In genomic region chr11:122159861-122160260, GRCh38 we compare ENCODE assay signal across 17 cellular contexts. TPM values are rescaled to one million over a fixed set of nuclear protein-coding genes. Genes with fewer than 3 reads are reported as not detected.
DNase-seq lines count a peak whose midpoint lies in the region; ATAC-seq and TF ChIP-seq lines count a peak whose summit lies in the region.
"Had no signal": no experiment of that assay in that cellular context is flagged by ENCODE, and none has a peak within 500 bp of the region (broad histone marks: within the 10 kb centered on the region; RNA-seq: fewer than 3 reads in every experiment).

No MANE protein-coding gene starts in this region.

- TF ChIP-seq CTCF in IMR-90 (conservative IDR thresholded peaks at IDR 0.05; ENCODE audit: low read depth, low read length) (no peak), breast epithelium (IDR thresholded peaks at IDR 0.05) (no peak)

- H3K14ac ChIP-seq in IMR-90 (replicated peaks; ENCODE audit: low read depth, low read length): 0 out of 2 replicates have a peak overlapping the region, but pooled peaks have one; percentile 89

- H2BK20ac ChIP-seq in IMR-90 (ENCODE audit: low read depth, low read length): peak overlapping the region; percentile 10; the same call in 1 of the 2 replicates

- H4K91ac ChIP-seq in IMR-90 (ENCODE audit: insufficient read depth, low read depth, low read length): peak overlapping the region; percentile 72

- no peak overlapping the region for H3K27ac Mint-ChIP-seq in activated naive CD8-positive, alpha-beta T cell treated with anti-CD3 and anti-CD28 coated beads for 36 hours
- H3K27ac Mint-ChIP-seq: activated CD4-positive, alpha-beta T cell treated with anti-CD3 and anti-CD28 coated beads for 36 hours; activated naive CD4-positive, alpha-beta T cell treated with anti-CD3 and anti-CD28 coated beads, Interleukin-2, amount 50 U/mL, for 24 hours; T-helper 2 cell treated with Interferon-gamma antibody and Interleukin-4, amounts not matched to agents 5 μg/mL and 100 μg/mL, for 36 hours had no signal

- DNase-seq in IMR-90 (no peak), breast epithelium (ENCODE audit: low spot score in 2 of 2) (no peak), HK-2 (ENCODE audit: unreplicated experiment) (no peak), germinal center (ENCODE audit: low spot score) (no peak)
- DNase-seq in activated naive CD8-positive, alpha-beta T cell treated with anti-CD3 and anti-CD28 coated beads for 36 hours: no peak
- DNase-seq: activated CD4-positive, alpha-beta T cell treated with anti-CD3 and anti-CD28 coated beads for 36 hours; kidney; RPMI8226 had no signal

- peak overlapping the region; percentile 60 for H3K4me2 ChIP-seq in IMR-90 (ENCODE audit: low read depth, low read length)

- TF ChIP-seq POLR2A in IMR-90 (IDR thresholded peaks at IDR 0.05; ENCODE audit: low read depth, low read length): no peak
- no peak for TF ChIP-seq POLR2A in breast epithelium (IDR thresholded peaks at IDR 0.05)

- dilution Hi-C loops in IMR-90 (cut with HindIII; ENCODE audit: low sequenced_read_pairs, unreplicated experiment): no loop called here

- in situ Hi-C loops in IMR-90 (cut with MboI; ENCODE audit: low sequenced_read_pairs): no loop called here

- peaks cover 20% of the 10 kb centered on the region for H3K27me3 Mint-ChIP-seq in activated naive CD8-positive, alpha-beta T cell treated with anti-CD3 and anti-CD28 coated beads for 36 hours
- H3K27me3 Mint-ChIP-seq: type B pancreatic cell had no signal

- ATAC-seq in IMR-90 (ENCODE audit: low read depth) (no peak), HG03135 (IDR thresholded peaks at IDR 0.05; ENCODE audit: unreplicated experiment) (no peak)
- ATAC-seq: activated CD4-positive, alpha-beta T cell treated with anti-CD3 and anti-CD28 coated beads for 36 hours had no signal

- H2AK9ac ChIP-seq in IMR-90 (replicated peaks; ENCODE audit: low read depth, low read length, poor library complexity): peak overlapping the region; percentile 43

- peak overlapping the region; percentile 19 for H3K18ac ChIP-seq in IMR-90 (ENCODE audit: low read depth, low read length)

- H3K9me3 ChIP-seq in IMR-90 (ENCODE audit: control insufficient read depth, insufficient read depth, low read length) (no peaks in the 10 kb centered on the region), breast epithelium (no peaks in the 10 kb centered on the region), muscle layer of colon (ENCODE audit: low read length) (no peaks in the 10 kb centered on the region)
- H3K9me3 ChIP-seq: heart left ventricle had no signal

- H2BK120ac ChIP-seq in IMR-90 (ENCODE audit: low read depth, low read length): peak overlapping the region; percentile 46; the same call in 1 of the 2 replicates

- peak overlapping the region; percentile 50 for H4K5ac ChIP-seq in IMR-90 (ENCODE audit: low read depth, low read length)

- peak overlapping the region; percentile 82 for H3K27ac ChIP-seq in IMR-90 (ENCODE audit: insufficient read depth, low read length)
- peak overlapping the region; percentile 87 to 91 for H3K27ac ChIP-seq in breast epithelium
- H3K27ac ChIP-seq in muscle layer of colon (ENCODE audit: low read depth, low read length): peak overlapping the region; percentile 79
- peak overlapping the region; percentile 95 for H3K27ac ChIP-seq in temporal lobe (ENCODE audit: low read depth, low read length)

- H3K4me3 Mint-ChIP-seq in activated naive CD8-positive, alpha-beta T cell treated with anti-CD3 and anti-CD28 coated beads for 36 hours: no peak overlapping the region
- H3K4me3 Mint-ChIP-seq: activated CD4-positive, alpha-beta T cell treated with anti-CD3 and anti-CD28 coated beads for 36 hours; activated naive CD4-positive, alpha-beta T cell treated with anti-CD3 and anti-CD28 coated beads, Interleukin-2, amount 50 U/mL, for 24 hours; central memory CD8-positive, alpha-beta T cell; T-helper 2 cell treated with Interferon-gamma antibody and Interleukin-4, amounts not matched to agents 5 μg/mL and 100 μg/mL, for 36 hours had no signal

- H4K20me1 ChIP-seq in IMR-90 (ENCODE audit: insufficient read depth, low read length): peaks cover 87% of the 10 kb centered on the region

- no peak overlapping the region for H2BK15ac ChIP-seq in IMR-90 (ENCODE audit: low read depth, low read length)

- no peak overlapping the region for H2AFZ ChIP-seq in IMR-90 (replicated peaks; ENCODE audit: low read length, poor library complexity)

- H3K79me1 ChIP-seq in IMR-90 (ENCODE audit: low read depth in 1 of 2, low read length in 2 of 2): peaks cover 0 to 18% of the 10 kb centered on the region in 2 experiments; a peak in 2 of 4 replicates

- H4K8ac ChIP-seq in IMR-90 (ENCODE audit: low read depth in 2 of 2, low read length in 2 of 2): peak overlapping the region; percentile 17 to 73

- H3K9ac ChIP-seq in IMR-90 (ENCODE audit: low read depth, low read length): peak overlapping the region; percentile 61
- no peak overlapping the region for H3K9ac ChIP-seq in muscle layer of colon (ENCODE audit: low read length)

- H3K27me3 ChIP-seq in IMR-90 (ENCODE audit: control insufficient read depth, insufficient read depth, low read length): no peaks in the 10 kb centered on the region
- no peaks in the 10 kb centered on the region for H3K27me3 ChIP-seq in breast epithelium
- no peaks in the 10 kb centered on the region for H3K27me3 ChIP-seq in muscle layer of colon (ENCODE audit: control insufficient read depth in 1 of 2, insufficient read depth in 2 of 2, low read length in 2 of 2)
- H3K27me3 ChIP-seq: heart left ventricle had no signal

- no peak for TF ChIP-seq RAD21 in IMR-90 (IDR thresholded peaks at IDR 0.05; ENCODE audit: low read length)

- H3K36me3 Mint-ChIP-seq in activated naive CD8-positive, alpha-beta T cell treated with anti-CD3 and anti-CD28 coated beads for 36 hours: no peaks in the 10 kb centered on the region
- H3K36me3 Mint-ChIP-seq: activated naive CD4-positive, alpha-beta T cell treated with anti-CD3 and anti-CD28 coated beads, Interleukin-2, amount 50 U/mL, for 24 hours; type B pancreatic cell had no signal

- H3K9me3 Mint-ChIP-seq in activated naive CD8-positive, alpha-beta T cell treated with anti-CD3 and anti-CD28 coated beads for 36 hours: no peaks in the 10 kb centered on the region
- H3K9me3 Mint-ChIP-seq: activated naive CD4-positive, alpha-beta T cell treated with anti-CD3 and anti-CD28 coated beads, Interleukin-2, amount 50 U/mL, for 24 hours; central memory CD8-positive, alpha-beta T cell; T-helper 2 cell treated with Interferon-gamma antibody and Interleukin-4, amounts not matched to agents 5 μg/mL and 100 μg/mL, for 36 hours had no signal

- POLR2A ChIA-PET in IMR-90 (lab: Charles Lee; ENCODE audit: unreplicated experiment): no interaction called here

- intact Hi-C loops in IMR-90 (cut with micrococcal nuclease): no loop called here
- intact Hi-C loops in breast epithelium (cut with DNase I; ENCODE audit: low total_unique reads): no loop called here

- peak overlapping the region; percentile 8 for H3K23ac ChIP-seq in IMR-90 (ENCODE audit: low read depth, low read length)

- peak overlapping the region; percentile 85; the same call in 1 of the 2 replicates for H3K56ac ChIP-seq in IMR-90 (ENCODE audit: extremely low read depth, insufficient read depth, low read length)

- peak overlapping the region; percentile 95 for H3K4ac ChIP-seq in IMR-90 (ENCODE audit: low read depth, low read length)

- CTCF ChIA-PET in IMR-90 (lab: Yijun Ruan, JAX): no interaction called here

- H3K4me1 Mint-ChIP-seq in activated naive CD8-positive, alpha-beta T cell treated with anti-CD3 and anti-CD28 coated beads for 36 hours: peaks cover 10% of the 10 kb centered on the region

- peaks cover 46% of the 10 kb centered on the region for H3K4me1 ChIP-seq in IMR-90 (ENCODE audit: control insufficient read depth, insufficient read depth, low read length)
- H3K4me1 ChIP-seq in breast epithelium: peaks cover 0 to 5% of the 10 kb centered on the region in 2 donors
- peaks cover 25% of the 10 kb centered on the region for H3K4me1 ChIP-seq in muscle layer of colon (ENCODE audit: insufficient read depth, low read length)

- 80% methylated on average over 1 of the region's 2 CpGs; no CpG with 5 or more reads in 1 of the 2 experiments for WGBS in IMR-90 (ENCODE audit: extremely low coverage in 2 of 2, insufficient read length in 1 of 2), 2 experiments

- BruUV-seq in IMR-90 (replicated peaks; lab: Mats Ljungman, UMichigan): no TSS peak

- H3K4me3 ChIP-seq in IMR-90 (ENCODE audit: insufficient read depth, low read depth, low read length): no peak overlapping the region
- H3K4me3 ChIP-seq in breast epithelium: peak overlapping the region in 1 of 3 donors; percentile 65
- peak overlapping the region in 1 of 2 donors; percentile 64 for H3K4me3 ChIP-seq in muscle layer of colon (ENCODE audit: low read depth in 1 of 2, low read length in 2 of 2)

- no peak overlapping the region for H2AK5ac ChIP-seq in IMR-90 (ENCODE audit: low read depth, low read length)

- peaks cover 19% of the 10 kb centered on the region for H3K9me1 ChIP-seq in IMR-90 (ENCODE audit: insufficient read depth, low read length)

- H2BK5ac ChIP-seq in IMR-90 (ENCODE audit: low read depth, low read length, poor library complexity, severe bottlenecking): peak overlapping the region; percentile 97

- H3K36me3 ChIP-seq in IMR-90 (ENCODE audit: control insufficient read depth, insufficient read depth, low read length) (peaks cover 42% of the 10 kb centered on the region), breast epithelium (no peaks in the 10 kb centered on the region), muscle layer of colon (ENCODE audit: insufficient read depth, low read length) (no peaks in the 10 kb centered on the region)
- H3K36me3 ChIP-seq: heart left ventricle had no signal

TF ChIP-seq in IMR-90, 13 proteins besides CTCF, POLR2A, EP300 and RAD21 (continues in another document):
- no peak for TF ChIP-seq MXI1 (IDR thresholded peaks at IDR 0.05; ENCODE audit: borderline replicate concordance, low read depth, low read length)
- TF ChIP-seq NFE2L2 (IDR thresholded peaks at IDR 0.05; ENCODE audit: low read depth, low read length): no peak
- no peak for TF ChIP-seq BHLHE40 (IDR thresholded peaks at IDR 0.05; ENCODE audit: low read depth, low read length)
- TF ChIP-seq CHD1 (IDR thresholded peaks at IDR 0.05; ENCODE audit: low read depth, low read length): no peak
- no peak for TF ChIP-seq FOS (IDR thresholded peaks at IDR 0.05; ENCODE audit: low read depth, low read length)
- no peak for TF ChIP-seq CEBPB (IDR thresholded peaks at IDR 0.05; ENCODE audit: low read depth, low read length)

RNA-seq across cellular contexts. Expression of gene BLID, which starts 43.8 kb away (rescaled TPM):
- total RNA-seq in IMR-90 (2012; rRNA removed) (25.8 and 30.8 TPM in 2 replicates), breast epithelium (1 to 10 TPM; 2.0 to 2.8 (median 2.4) TPM), temporal lobe (5.9 TPM)
- polyA plus RNA-seq in IMR-90 (2012; rRNA removed): 0.13 and 0.24 TPM in 2 replicates
- not detected in 2 replicates for polyA plus RNA-seq in IMR-90 (2012; cell fraction: cytosol; rRNA removed)
- polyA plus RNA-seq in IMR-90 (2012; cell fraction: nucleus; rRNA removed; ENCODE audit: low replicate concordance): 0.24 and 2.9 TPM in 2 replicates
- not detected for total RNA-seq in activated naive CD8-positive, alpha-beta T cell treated with anti-CD3 and anti-CD28 coated beads for 36 hours
- total RNA-seq: activated CD4-positive, alpha-beta T cell treated with anti-CD3 and anti-CD28 coated beads for 36 hours; heart left ventricle; kidney; mononuclear cell had no signal
- polyA plus RNA-seq: heart left ventricle had no signal
